ENCODE assay signal across 1 cellular context in genomic region chr21:35933466-35933865, GRCh38.
TF ChIP-seq lines count a peak whose summit lies in the region.

No MANE protein-coding gene starts in this region.

TF ChIP-seq in HCT116, 20 proteins besides CTCF, POLR2A, EP300 and RAD21 (continued from another document):
- TF ChIP-seq ZBTB33 (IDR thresholded peaks at IDR 0.05; ENCODE audit: extremely low read depth, insufficient replicate concordance, low read length), result no peak
- no peak for TF ChIP-seq FOSL1 (IDR thresholded peaks at IDR 0.05; ENCODE audit: low read depth)
- TF ChIP-seq SP1 (IDR thresholded peaks at IDR 0.05; ENCODE audit: low read depth), result no peak; the same call in 1 of the 2 replicates
- no peak for TF ChIP-seq YY1 (IDR thresholded peaks at IDR 0.05; ENCODE audit: extremely low read depth, insufficient replicate concordance, low read depth, low read length)
- TF ChIP-seq TCF7L2 (IDR thresholded peaks at IDR 0.05; ENCODE audit: borderline replicate concordance, extremely low read depth, insufficient read depth, insufficient read length), result no peak
